ENCODE assay signal across 8 cellular contexts in genomic region chr9:129139993-129140396, GRCh38. TPM values are rescaled to one million over a fixed set of nuclear protein-coding genes. Genes with fewer than 3 reads are reported as not detected.
DNase-seq lines count a peak whose midpoint lies in the region; ATAC-seq, FAIRE-seq and TF ChIP-seq lines count a peak whose summit lies in the region.

No MANE protein-coding gene starts in this region.

- peak; percentile 90 for FAIRE-seq in RCC 7860 (lab: Jason Lieb, UNC)

- POLR2A ChIA-PET in naive thymus-derived CD8-positive, alpha-beta T cell (lab: Charles Lee), result interaction anchor here (0.5 to 6.0 kb wide), 18 partner anchors 9 to 887 kb away, joined by 3 to 38 read pairs (median 4); partner anchors contain the start of genes C9orf50, IER5L and NTMT1

- DNase-seq in COLO829 (ENCODE audit: low spot score) (peak; percentile 99), HuH-7.5 (ENCODE audit: low spot score) (peak; percentile 62), RCC 7860 (ENCODE audit: low spot score) (peak; percentile 99), fibroblast of mammary gland (ENCODE audit: low read depth) (peak; percentile 100)
- peak; percentile 49 to 66 for DNase-seq in activated T-helper 1 cell treated with anti-CD3 and anti-CD28 coated beads, Interleukin-2, amount 50 U/mL, for 16 hours (ENCODE audit: low read depth in 1 of 2, low spot score in 1 of 2)
- DNase-seq in naive thymus-derived CD8-positive, alpha-beta T cell, result peak; percentile 51 to 88 (median 66)
- peak; percentile 55 to 69 (median 64) for DNase-seq in stimulated activated naive CD4-positive, alpha-beta T cell (lab: John Stamatoyannopoulos, UW)

- TF ChIP-seq CTCF in fibroblast of mammary gland (conservative IDR thresholded peaks at IDR 0.05; ENCODE audit: control insufficient read depth, insufficient read depth, low read depth, low read length), result no peak

- no peaks in the 10 kb centered on the region for H3K27me3 Mint-ChIP-seq in naive thymus-derived CD8-positive, alpha-beta T cell

- peak; percentile 58 for ATAC-seq in GM21515 (IDR thresholded peaks at IDR 0.05; ENCODE audit: unreplicated experiment)
- peak; percentile 86 for ATAC-seq in naive thymus-derived CD8-positive, alpha-beta T cell

- peak overlapping the region; percentile 92 to 99 (median 98) for H3K27ac Mint-ChIP-seq in naive thymus-derived CD8-positive, alpha-beta T cell

- no peaks in the 10 kb centered on the region for H3K9me3 Mint-ChIP-seq in naive thymus-derived CD8-positive, alpha-beta T cell

- peak overlapping the region; percentile 83 to 96 (median 92) for H3K4me3 Mint-ChIP-seq in naive thymus-derived CD8-positive, alpha-beta T cell

- peak overlapping the region; percentile 50 for H3K4me3 ChIP-seq in fibroblast of mammary gland (ENCODE audit: control insufficient read depth, low read depth, low read length)

- peaks cover 16 to 43% (median 34%) of the 10 kb centered on the region in 4 donors for H3K4me1 Mint-ChIP-seq in naive thymus-derived CD8-positive, alpha-beta T cell

- H3K36me3 Mint-ChIP-seq in naive thymus-derived CD8-positive, alpha-beta T cell, result peaks cover 0 to 30% (median 7%) of the 10 kb centered on the region in 3 donors

RNA-seq across cellular contexts. Expression of gene PTPA, which starts 28.8 kb away (rescaled TPM):
- total RNA-seq in naive thymus-derived CD8-positive, alpha-beta T cell, result 10 to 100 TPM; 59.7 to 60.6 TPM
- polyA plus RNA-seq in naive thymus-derived CD8-positive, alpha-beta T cell, result 10 to 100 TPM; 13.7 to 15.5 (median 14.2) TPM

RNA-seq across cellular contexts. Expression of gene CRAT, which starts 29.4 kb away (rescaled TPM):
- total RNA-seq in naive thymus-derived CD8-positive, alpha-beta T cell, result 10 to 100 TPM; 10.9 to 11.3 TPM
- polyA plus RNA-seq in naive thymus-derived CD8-positive, alpha-beta T cell, result 10 to 100 TPM; 10.7 to 15.5 (median 11.9) TPM

RNA-seq across cellular contexts. Expression of gene IER5L, which starts 38.1 kb away (rescaled TPM):
- 1 to 10 TPM; 7.5 to 8.8 TPM for total RNA-seq in naive thymus-derived CD8-positive, alpha-beta T cell
- polyA plus RNA-seq in naive thymus-derived CD8-positive, alpha-beta T cell, result under 1 TPM in 2 of 3 donors, not detected in 1; 0.05 to 0.49 TPM

RNA-seq across cellular contexts. Expression of gene DOLPP1, which starts 59.1 kb away (rescaled TPM):
- total RNA-seq in naive thymus-derived CD8-positive, alpha-beta T cell, result 10 to 100 TPM in 1 of 2 experiments, 1 to 10 TPM in 1; 9.5 to 11.1 TPM
- polyA plus RNA-seq in naive thymus-derived CD8-positive, alpha-beta T cell, result 1 to 10 TPM; 5.7 to 7.9 (median 7.1) TPM

Comparison
In these comparisons a context has a peak if more than half of its experiments do, and no peak if none do; other contexts are left out.
1. Peak in every context shown above with its lines: DNase-seq, ATAC-seq and H3K4me3 ChIP-seq.